In the genomic region with DNA sequence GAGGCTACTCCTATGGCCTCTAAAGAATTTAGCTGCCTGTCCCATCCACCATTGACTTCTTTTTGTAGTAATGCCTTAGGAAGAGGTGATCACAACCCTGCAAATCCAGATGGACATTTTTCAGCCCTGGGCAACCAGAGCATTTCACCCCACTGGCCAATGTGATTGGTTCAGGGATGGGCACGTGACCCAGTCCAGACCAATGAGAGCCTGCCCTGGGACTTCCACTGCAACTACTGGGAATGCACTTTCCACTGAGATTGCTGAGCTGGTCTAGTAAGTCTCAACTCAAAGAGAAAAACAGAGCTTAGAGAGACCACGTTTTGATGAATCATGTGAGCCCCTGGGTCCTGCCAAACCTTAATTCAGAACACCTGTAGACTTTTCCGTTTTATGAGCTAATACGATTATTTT, we compare ENCODE assay signal across 13 cellular contexts. TPM values are rescaled to one million over a fixed set of nuclear protein-coding genes. Genes with fewer than 3 reads are reported as not detected.
DNase-seq lines count a peak whose midpoint lies in the region; ATAC-seq and TF ChIP-seq lines count a peak whose summit lies in the region.
"Had no signal": no experiment of that assay in that cellular context is flagged by ENCODE, and none has a peak within 500 bp of the region (broad histone marks: within the 10 kb centered on the region; RNA-seq: fewer than 3 reads in every experiment).

No MANE protein-coding gene starts in this region.

- peak overlapping the region in 1 of 4 donors; percentile 4 for H3K27ac ChIP-seq in esophagus squamous epithelium

- H3K9me3 ChIP-seq in esophagus squamous epithelium: no peaks in the 10 kb centered on the region

- peaks cover 3% of the 10 kb centered on the region for H3K36me3 Mint-ChIP-seq in activated naive CD4-positive, alpha-beta T cell treated with anti-CD3 and anti-CD28 coated beads, Interleukin-2, amount 50 U/mL, for 24 hours
- peaks cover 31% of the 10 kb centered on the region for H3K36me3 Mint-ChIP-seq in type B pancreatic cell
- H3K36me3 Mint-ChIP-seq in activated T-helper 2 cell treated with anti-CD3 and anti-CD28 coated beads, Interferon-gamma antibody, Interleukin-2, Interleukin-4, amounts not matched to agents 10 μg/mL and 5 μg/mL and 100 μg/mL, durations not matched to agents 14 hours and 24 hours and 36 hours (ENCODE audit: low read depth): peaks cover 40% of the 10 kb centered on the region

- H3K4me3 Mint-ChIP-seq in activated naive CD4-positive, alpha-beta T cell treated with anti-CD3 and anti-CD28 coated beads, Interleukin-2, amount 50 U/mL, for 24 hours: no peak overlapping the region
- no peak overlapping the region for H3K4me3 Mint-ChIP-seq in type B pancreatic cell
- H3K4me3 Mint-ChIP-seq in activated T-helper 2 cell treated with anti-CD3 and anti-CD28 coated beads, Interferon-gamma antibody, Interleukin-2, Interleukin-4, amounts not matched to agents 10 μg/mL and 5 μg/mL and 100 μg/mL, durations not matched to agents 14 hours and 24 hours and 36 hours (ENCODE audit: low read depth): no peak overlapping the region
- H3K4me3 Mint-ChIP-seq: activated T-helper 1 cell treated with anti-CD3 and anti-CD28 coated beads, Interleukin-12 subunit alpha, Interleukin-12 subunit beta, Interleukin-2, Interleukin-4 antibody, amounts not matched to agents 30 ng/mL and 10 ng/mL and 1 ng/mL, durations not matched to agents 14 hours and 24 hours and 36 hours; naive thymus-derived CD4-positive, alpha-beta T cell had no signal

- intact Hi-C loops in esophagus squamous epithelium (cut with DNase I): loop anchor here (5.0 kb wide), 1 partner anchor 45 kb away; no protein-coding TSS in a partner anchor
- intact Hi-C loops in activated T-helper 2 cell treated with anti-CD3 and anti-CD28 coated beads, Interferon-gamma antibody, Interleukin-2, Interleukin-4, amounts not matched to agents 10 μg/mL and 5 μg/mL and 100 μg/mL, durations not matched to agents 14 hours and 24 hours and 36 hours (cut with micrococcal nuclease): loop anchor here (1.0 to 2.0 kb wide), 3 partner anchors 25 to 57 kb away; no protein-coding TSS in a partner anchor

- no peaks in the 10 kb centered on the region for H3K27me3 Mint-ChIP-seq in activated naive CD4-positive, alpha-beta T cell treated with anti-CD3 and anti-CD28 coated beads, Interleukin-2, amount 50 U/mL, for 24 hours
- no peaks in the 10 kb centered on the region for H3K27me3 Mint-ChIP-seq in type B pancreatic cell
- no peaks in the 10 kb centered on the region for H3K27me3 Mint-ChIP-seq in activated T-helper 2 cell treated with anti-CD3 and anti-CD28 coated beads, Interferon-gamma antibody, Interleukin-2, Interleukin-4, amounts not matched to agents 10 μg/mL and 5 μg/mL and 100 μg/mL, durations not matched to agents 14 hours and 24 hours and 36 hours (ENCODE audit: low read depth)
- H3K27me3 Mint-ChIP-seq: naive thymus-derived CD4-positive, alpha-beta T cell had no signal

- peaks cover 7 to 30% (median 8%) of the 10 kb centered on the region in 3 donors for H3K4me1 ChIP-seq in esophagus squamous epithelium

- H3K4me3 ChIP-seq in fibroblast of mammary gland (ENCODE audit: control insufficient read depth, low read depth, low read length) (no peak overlapping the region), esophagus squamous epithelium (no peak overlapping the region)

- peaks cover 8% of the 10 kb centered on the region for H3K4me1 Mint-ChIP-seq in activated naive CD4-positive, alpha-beta T cell treated with anti-CD3 and anti-CD28 coated beads, Interleukin-2, amount 50 U/mL, for 24 hours
- peaks cover 10% of the 10 kb centered on the region for H3K4me1 Mint-ChIP-seq in type B pancreatic cell (ENCODE audit: unreplicated experiment)
- H3K4me1 Mint-ChIP-seq in activated T-helper 2 cell treated with anti-CD3 and anti-CD28 coated beads, Interferon-gamma antibody, Interleukin-2, Interleukin-4, amounts not matched to agents 10 μg/mL and 5 μg/mL and 100 μg/mL, durations not matched to agents 14 hours and 24 hours and 36 hours (ENCODE audit: low read depth): peaks cover 4% of the 10 kb centered on the region

- peak overlapping the region; percentile 41 for H3K27ac Mint-ChIP-seq in activated naive CD4-positive, alpha-beta T cell treated with anti-CD3 and anti-CD28 coated beads, Interleukin-2, amount 50 U/mL, for 24 hours
- H3K27ac Mint-ChIP-seq in type B pancreatic cell: peak overlapping the region; percentile 31
- no peak overlapping the region for H3K27ac Mint-ChIP-seq in activated T-helper 2 cell treated with anti-CD3 and anti-CD28 coated beads, Interferon-gamma antibody, Interleukin-2, Interleukin-4, amounts not matched to agents 10 μg/mL and 5 μg/mL and 100 μg/mL, durations not matched to agents 14 hours and 24 hours and 36 hours
- H3K27ac Mint-ChIP-seq: activated T-helper 1 cell treated with anti-CD3 and anti-CD28 coated beads, Interleukin-12 subunit alpha, Interleukin-12 subunit beta, Interleukin-2, Interleukin-4 antibody, amounts not matched to agents 30 ng/mL and 10 ng/mL and 1 ng/mL, durations not matched to agents 14 hours and 24 hours and 36 hours had no signal

- ATAC-seq in GM19455 (IDR thresholded peaks at IDR 0.05; ENCODE audit: unreplicated experiment): no peak
- ATAC-seq: naive thymus-derived CD4-positive, alpha-beta T cell had no signal

- no peaks in the 10 kb centered on the region for H3K27me3 ChIP-seq in esophagus squamous epithelium

- peaks cover 16 to 47% (median 20%) of the 10 kb centered on the region in 3 donors for H3K36me3 ChIP-seq in esophagus squamous epithelium

- H3K9me3 Mint-ChIP-seq in activated naive CD4-positive, alpha-beta T cell treated with anti-CD3 and anti-CD28 coated beads, Interleukin-2, amount 50 U/mL, for 24 hours: no peaks in the 10 kb centered on the region
- H3K9me3 Mint-ChIP-seq in type B pancreatic cell: no peaks in the 10 kb centered on the region
- H3K9me3 Mint-ChIP-seq in activated T-helper 2 cell treated with anti-CD3 and anti-CD28 coated beads, Interferon-gamma antibody, Interleukin-2, Interleukin-4, amounts not matched to agents 10 μg/mL and 5 μg/mL and 100 μg/mL, durations not matched to agents 14 hours and 24 hours and 36 hours: no peaks in the 10 kb centered on the region
- H3K9me3 Mint-ChIP-seq: activated T-helper 1 cell treated with anti-CD3 and anti-CD28 coated beads, Interleukin-12 subunit alpha, Interleukin-12 subunit beta, Interleukin-2, Interleukin-4 antibody, amounts not matched to agents 30 ng/mL and 10 ng/mL and 1 ng/mL, durations not matched to agents 14 hours and 24 hours and 36 hours; naive thymus-derived CD4-positive, alpha-beta T cell had no signal

- TF ChIP-seq POLR2A in esophagus squamous epithelium (IDR thresholded peaks at IDR 0.05): no peak

- WGBS in esophagus squamous epithelium, 2 donors: 43 to 47% methylated on average over 4 of the region's 4 CpGs

- no peak for DNase-seq in activated naive CD4-positive, alpha-beta T cell treated with anti-CD3 and anti-CD28 coated beads, Interleukin-2, amount 50 U/mL, for 16 hours
- DNase-seq in RPMI7951 (ENCODE audit: low read depth) (peak; percentile 74), fibroblast of mammary gland (ENCODE audit: low read depth) (peak; percentile 98), type B pancreatic cell (ENCODE audit: extremely low spot score, unreplicated experiment) (no peak), esophagus squamous epithelium (lab: John Stamatoyannopoulos, UW) (no peak)
- no peak for DNase-seq in activated T-helper 2 cell treated with anti-CD3 and anti-CD28 coated beads, Interferon-gamma antibody, Interleukin-2, Interleukin-4, amounts not matched to agents 10 μg/mL and 5 μg/mL and 100 μg/mL, durations not matched to agents 14 hours and 24 hours and 36 hours (ENCODE audit: low spot score)
- DNase-seq: AML-193; cortex of kidney; naive thymus-derived CD4-positive, alpha-beta T cell; stimulated activated CD4-positive, alpha-beta T cell treated with anti-CD3 and anti-CD28 coated beads, Interleukin-12 subunit alpha, Interleukin-12 subunit beta, amount 100 ng/mL, for 4 hours had no signal

- no peak for TF ChIP-seq CTCF in fibroblast of mammary gland (conservative IDR thresholded peaks at IDR 0.05; ENCODE audit: control insufficient read depth, insufficient read depth, low read depth, low read length)
- no peak for TF ChIP-seq CTCF in type B pancreatic cell (conservative IDR thresholded peaks at IDR 0.05)
- no peak for TF ChIP-seq CTCF in esophagus squamous epithelium (IDR thresholded peaks at IDR 0.05)

RNA-seq across cellular contexts. Expression of a gene that starts 8.9 kb away (rescaled TPM):
- 134 and 174 TPM in 2 replicates for total RNA-seq in RPMI7951 (2014; rRNA removed; shearing (Covaris generic))
- total RNA-seq in type B pancreatic cell (ENCODE audit: low replicate concordance) (90.5 and 117 TPM in 2 replicates), esophagus squamous epithelium (10 to 100 TPM; 44.4 to 80.7 (median 63.4) TPM)
- 158 and 174 TPM in 2 replicates for total RNA-seq in activated T-helper 2 cell treated with anti-CD3 and anti-CD28 coated beads, Interferon-gamma antibody, Interleukin-2, Interleukin-4, amounts not matched to agents 10 μg/mL and 5 μg/mL and 100 μg/mL, durations not matched to agents 14 hours and 24 hours and 36 hours

RNA-seq across cellular contexts. Expression of a gene that starts 31.7 kb away (rescaled TPM):
- 54.2 and 56.1 TPM in 2 replicates for total RNA-seq in RPMI7951 (2014; rRNA removed; shearing (Covaris generic))
- total RNA-seq in type B pancreatic cell (ENCODE audit: low replicate concordance) (29.9 and 42.9 TPM in 2 replicates), esophagus squamous epithelium (10 to 100 TPM; 32.8 to 54.0 (median 46.7) TPM)
- 26.5 and 29.5 TPM in 2 replicates for total RNA-seq in activated T-helper 2 cell treated with anti-CD3 and anti-CD28 coated beads, Interferon-gamma antibody, Interleukin-2, Interleukin-4, amounts not matched to agents 10 μg/mL and 5 μg/mL and 100 μg/mL, durations not matched to agents 14 hours and 24 hours and 36 hours

Comparison
In these comparisons a context has a peak if more than half of its experiments do, and no peak if none do; other contexts are left out.
1. DNase-seq: peak in RPMI7951 (single experiment) and fibroblast of mammary gland (single experiment); none in activated naive CD4-positive, alpha-beta T cell treated with anti-CD3 and anti-CD28 coated beads, Interleukin-2, amount 50 U/mL, for 16 hours (single experiment), type B pancreatic cell (single experiment), esophagus squamous epithelium (single experiment) and activated T-helper 2 cell treated with anti-CD3 and anti-CD28 coated beads, Interferon-gamma antibody, Interleukin-2, Interleukin-4, amounts not matched to agents 10 μg/mL and 5 μg/mL and 100 μg/mL, durations not matched to agents 14 hours and 24 hours and 36 hours (single experiment).